Comparison of ENCODE assay signal across 3 cellular contexts in the genomic region with DNA sequence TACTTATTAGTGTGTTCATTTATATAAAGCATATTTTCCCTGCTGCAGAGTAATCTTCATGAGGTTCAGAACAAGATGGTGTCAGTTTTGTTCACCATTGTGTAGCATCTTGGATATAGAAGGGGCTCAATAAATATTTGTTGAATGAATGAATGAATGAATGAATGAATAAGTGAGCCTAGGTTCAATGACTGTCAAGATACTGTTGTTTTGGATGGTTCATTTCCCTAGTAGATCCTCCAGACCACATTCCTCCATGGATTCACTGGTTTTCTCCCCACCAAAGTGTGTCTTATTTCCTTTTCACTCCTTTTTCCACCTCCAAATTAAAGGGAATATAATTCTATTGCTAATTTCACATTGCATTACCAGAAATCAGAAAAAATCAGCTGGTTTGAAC.
TF ChIP-seq lines count a peak whose summit lies in the region.

No MANE protein-coding gene starts in this region.

TF ChIP-seq in SK-N-SH, 30 proteins besides CTCF, POLR2A, EP300 and RAD21:
- TF ChIP-seq, protein P1, sequence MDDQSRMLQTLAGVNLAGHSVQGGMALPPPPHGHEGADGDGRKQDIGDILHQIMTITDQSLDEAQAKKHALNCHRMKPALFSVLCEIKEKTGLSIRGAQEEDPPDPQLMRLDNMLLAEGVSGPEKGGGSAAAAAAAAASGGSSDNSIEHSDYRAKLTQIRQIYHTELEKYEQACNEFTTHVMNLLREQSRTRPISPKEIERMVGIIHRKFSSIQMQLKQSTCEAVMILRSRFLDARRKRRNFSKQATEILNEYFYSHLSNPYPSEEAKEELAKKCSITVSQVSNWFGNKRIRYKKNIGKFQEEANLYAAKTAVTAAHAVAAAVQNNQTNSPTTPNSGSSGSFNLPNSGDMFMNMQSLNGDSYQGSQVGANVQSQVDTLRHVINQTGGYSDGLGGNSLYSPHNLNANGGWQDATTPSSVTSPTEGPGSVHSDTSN (IDR thresholded peaks at IDR 0.05), result no peak
- no peak for TF ChIP-seq ELF1 (IDR thresholded peaks at IDR 0.05)
- TF ChIP-seq FOSL2 (IDR thresholded peaks at IDR 0.05; ENCODE audit: borderline replicate concordance, low read depth), result no peak
- TF ChIP-seq YY1 (IDR thresholded peaks at IDR 0.05; ENCODE audit: low read depth), result no peak
- no peak for TF ChIP-seq IRF3 (IDR thresholded peaks at IDR 0.05; ENCODE audit: low read depth, low read length)
- TF ChIP-seq FOXM1 (IDR thresholded peaks at IDR 0.05; ENCODE audit: low read depth), result no peak
- TF ChIP-seq RFX5 (IDR thresholded peaks at IDR 0.05; ENCODE audit: low read length), result no peak
- no peak for TF ChIP-seq NRF1 (IDR thresholded peaks at IDR 0.05; ENCODE audit: low read depth, low read length)
- TF ChIP-seq NFIC (IDR thresholded peaks at IDR 0.05; ENCODE audit: borderline replicate concordance), result no peak

TF ChIP-seq in SK-N-SH treated with all-trans-retinoic acid at 6 μM for 48 hours, 23 proteins besides CTCF, POLR2A, EP300 and RAD21:
- TF ChIP-seq ISL1 (CRISPR knock-in tag; IDR thresholded peaks at IDR 0.05) (no peak), ZNF565 (CRISPR knock-in tag; conservative IDR thresholded peaks at IDR 0.05; ENCODE audit: low read depth) (no peak), ESRRG (CRISPR knock-in tag; IDR thresholded peaks at IDR 0.05) (no peak), ZNF70 (CRISPR knock-in tag; IDR thresholded peaks at IDR 0.05) (no peak), GLIS3 (CRISPR knock-in tag; IDR thresholded peaks at IDR 0.05) (no peak), ZFP30 (CRISPR knock-in tag; IDR thresholded peaks at IDR 0.05) (no peak), TOX (CRISPR knock-in tag; IDR thresholded peaks at IDR 0.05; ENCODE audit: borderline replicate concordance) (no peak), RARB (CRISPR knock-in tag; IDR thresholded peaks at IDR 0.05) (no peak), OSR1 (CRISPR knock-in tag; IDR thresholded peaks at IDR 0.05) (no peak), CSDC2 (CRISPR knock-in tag; IDR thresholded peaks at IDR 0.05) (no peak)
- TF ChIP-seq, protein P2, sequence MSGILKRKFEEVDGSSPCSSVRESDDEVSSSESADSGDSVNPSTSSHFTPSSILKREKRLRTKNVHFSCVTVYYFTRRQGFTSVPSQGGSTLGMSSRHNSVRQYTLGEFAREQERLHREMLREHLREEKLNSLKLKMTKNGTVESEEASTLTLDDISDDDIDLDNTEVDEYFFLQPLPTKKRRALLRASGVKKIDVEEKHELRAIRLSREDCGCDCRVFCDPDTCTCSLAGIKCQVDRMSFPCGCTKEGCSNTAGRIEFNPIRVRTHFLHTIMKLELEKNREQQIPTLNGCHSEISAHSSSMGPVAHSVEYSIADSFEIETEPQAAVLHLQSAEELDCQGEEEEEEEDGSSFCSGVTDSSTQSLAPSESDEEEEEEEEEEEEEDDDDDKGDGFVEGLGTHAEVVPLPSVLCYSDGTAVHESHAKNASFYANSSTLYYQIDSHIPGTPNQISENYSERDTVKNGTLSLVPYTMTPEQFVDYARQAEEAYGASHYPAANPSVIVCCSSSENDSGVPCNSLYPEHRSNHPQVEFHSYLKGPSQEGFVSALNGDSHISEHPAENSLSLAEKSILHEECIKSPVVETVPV (CRISPR knock-in tag; IDR thresholded peaks at IDR 0.05), result no peak

TF ChIP-seq in HCT116, 20 proteins besides CTCF, POLR2A, EP300 and RAD21:
- TF ChIP-seq POLR2AphosphoS5 (IDR thresholded peaks at IDR 0.05; ENCODE audit: low read depth, low read length), result no peak
- TF ChIP-seq EZH2 (IDR thresholded peaks at IDR 0.05), result no peak
